Comparison of ENCODE assay signal across 26 cellular contexts in the genomic region with DNA sequence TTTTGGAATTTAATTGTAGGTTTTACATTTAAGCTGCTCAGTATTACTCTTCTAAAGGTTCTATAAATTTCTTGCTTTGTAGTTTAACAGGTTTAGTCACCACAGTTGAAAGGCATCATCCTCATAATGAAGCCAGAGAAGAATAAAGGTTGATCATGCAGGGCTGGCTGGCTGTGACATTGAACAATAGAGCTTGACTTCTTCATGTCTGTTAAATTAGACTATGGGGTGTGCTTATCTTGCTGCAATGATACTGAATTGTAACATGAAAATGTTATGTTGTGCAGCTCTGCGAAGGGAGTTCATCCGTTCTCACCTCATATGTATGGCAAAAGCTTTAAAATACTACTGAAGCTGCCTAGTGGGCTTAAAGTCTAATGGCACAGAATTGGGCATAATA.
DNase-seq lines count a peak whose midpoint lies in the region; ATAC-seq, FAIRE-seq and TF ChIP-seq lines count a peak whose summit lies in the region.
"Had no signal": no experiment of that assay in that cellular context is flagged by ENCODE, and none has a peak within 500 bp of the region (broad histone marks: within the 10 kb centered on the region; RNA-seq: fewer than 3 reads in every experiment).

No MANE protein-coding gene starts in this region.

- H3K27me3 ChIP-seq in mammary epithelial cell (ENCODE audit: insufficient read depth, low read length) (no peaks in the 10 kb centered on the region), H1 (replicated peaks in 1 of 4; ENCODE audit: control insufficient read depth in 3 of 4, extremely low read depth in 1 of 4, insufficient read depth in 3 of 4, low read length in 3 of 4) (no peaks in the 10 kb centered on the region), Karpas-422 (ENCODE audit: low read length) (no peaks in the 10 kb centered on the region)
- H3K27me3 ChIP-seq: BLaER1 treated with 17β-estradiol and CSF1 and Interleukin-3, amounts not matched to agents 10 nM and 100 nM had no signal

- no peak for TF ChIP-seq EP300 in H1 (IDR thresholded peaks at IDR 0.05; ENCODE audit: borderline replicate concordance in 1 of 2, low read depth in 2 of 2, low read length in 2 of 2)

- no peak overlapping the region for H2BK120ac ChIP-seq in H1 (replicated peaks; ENCODE audit: low read depth, low read length)

- in situ Hi-C loops in mammary epithelial cell (cut with MboI; ENCODE audit: low sequenced_read_pairs in 2 of 2), result no loop called here

- no peak overlapping the region for H2BK5ac ChIP-seq in H1 (ENCODE audit: low read depth, low read length)

- no peak overlapping the region for H4K5ac ChIP-seq in H1 (ENCODE audit: insufficient read length, low read depth, low read length)

- no peak overlapping the region for H3K56ac ChIP-seq in H1 (replicated peaks; ENCODE audit: insufficient read length, low read depth, low read length)

- H4K91ac ChIP-seq in H1 (replicated peaks; ENCODE audit: insufficient read length, low read length), result no peak overlapping the region

- intact Hi-C loops in mammary epithelial cell (cut with micrococcal nuclease) (no loop called here), MCF 10A (cut with micrococcal nuclease) (no loop called here)

- no peak overlapping the region for H2BK20ac ChIP-seq in H1 (ENCODE audit: low read length)

- H3K27ac ChIP-seq in mammary epithelial cell (ENCODE audit: insufficient read depth, low read depth, low read length), result no peak overlapping the region
- H3K27ac ChIP-seq in H1 (ENCODE audit: low read depth, low read length), result no peak overlapping the region
- H3K27ac ChIP-seq in Karpas-422 (ENCODE audit: low read length), result no peak overlapping the region
- H3K27ac ChIP-seq: 22Rv1; A549; BLaER1 treated with 17β-estradiol and CSF1 and Interleukin-3, amounts not matched to agents 10 nM and 100 nM; C4-2B had no signal

- H3K4me1 ChIP-seq in mammary epithelial cell (ENCODE audit: insufficient read depth, low read length) (no peaks in the 10 kb centered on the region), H1 (replicated peaks in 1 of 4; ENCODE audit: control insufficient read depth in 3 of 4, insufficient read depth in 4 of 4, low read length in 3 of 4) (peaks cover 0 to 7% (median 1%) of the 10 kb centered on the region in 4 experiments; a peak in 2 of 7 replicates), Karpas-422 (ENCODE audit: low read length) (peaks cover 3% of the 10 kb centered on the region; the same call in 1 of the 2 replicates)
- H3K4me1 ChIP-seq: BLaER1 treated with 17β-estradiol and CSF1 and Interleukin-3, amounts not matched to agents 10 nM and 100 nM had no signal

- no peak overlapping the region for H2BK15ac ChIP-seq in H1 (ENCODE audit: low read length)

- H4K20me1 ChIP-seq in mammary epithelial cell (ENCODE audit: insufficient read depth, low read length) (peaks cover 2% of the 10 kb centered on the region), H1 (replicated peaks in 1 of 2; ENCODE audit: control insufficient read depth in 1 of 2, insufficient read depth in 2 of 2, low read length in 2 of 2) (no peaks in the 10 kb centered on the region), Karpas-422 (ENCODE audit: insufficient read depth, low read depth, low read length) (no peaks in the 10 kb centered on the region)
- H4K20me1 ChIP-seq: BLaER1 treated with 17β-estradiol and CSF1 and Interleukin-3, amounts not matched to agents 10 nM and 100 nM had no signal

- no peak for TF ChIP-seq CTCF in mammary epithelial cell (conservative IDR thresholded peaks at IDR 0.05 in 1 of 2, IDR thresholded peaks at IDR 0.05 in 1 of 2; ENCODE audit: extremely low read depth in 1 of 2, insufficient read depth in 1 of 2, low read depth in 1 of 2, low read length in 2 of 2)
- no peak for TF ChIP-seq CTCF in MCF 10A (IDR thresholded peaks at IDR 0.05; ENCODE audit: unreplicated experiment)
- no peak for TF ChIP-seq CTCF in H1 (IDR thresholded peaks at IDR 0.05; ENCODE audit: control extremely low read depth in 1 of 3, insufficient read depth in 1 of 3, low read depth in 1 of 3, low read length in 3 of 3)

- H2AFZ ChIP-seq in mammary epithelial cell (ENCODE audit: low read depth, low read length) (no peak overlapping the region), H1 (ENCODE audit: low read length) (no peak overlapping the region), Karpas-422 (ENCODE audit: low read length) (no peak overlapping the region)

- H3K4me2 ChIP-seq in mammary epithelial cell (ENCODE audit: insufficient read depth, low read depth, low read length) (no peak overlapping the region), H1 (ENCODE audit: insufficient read depth in 1 of 2, low read depth in 2 of 2, low read length in 2 of 2) (no peak overlapping the region), Karpas-422 (ENCODE audit: low read depth, low read length, poor library complexity, severe bottlenecking) (no peak overlapping the region)
- H3K4me2 ChIP-seq: A549; BLaER1 treated with 17β-estradiol and CSF1 and Interleukin-3, amounts not matched to agents 10 nM and 100 nM had no signal

- peaks cover 6% of the 10 kb centered on the region for H3K36me3 Mint-ChIP-seq in MCF 10A (ENCODE audit: insufficient read depth, unreplicated experiment)

- H3K4me1 Mint-ChIP-seq in MCF 10A (ENCODE audit: insufficient read depth, unreplicated experiment), result no peaks in the 10 kb centered on the region
- H3K4me1 Mint-ChIP-seq: B cell; CD8-positive, alpha-beta memory T cell had no signal

- no peak overlapping the region for H2AK5ac ChIP-seq in H1 (ENCODE audit: low read depth, low read length)

- no peak for DNase-seq in mammary epithelial cell
- no peak for DNase-seq in MCF 10A (ENCODE audit: unreplicated experiment)
- no peak for DNase-seq in H1 (ENCODE audit: low read depth in 1 of 2, low spot score in 2 of 2)
- DNase-seq in putamen (ENCODE audit: low spot score), result peak; percentile 45
- DNase-seq in Karpas-422, result no peak
- DNase-seq: AML-193; CD4-positive, alpha-beta memory T cell; CD4-positive, CD25-positive, alpha-beta regulatory T cell; CD8-positive, alpha-beta memory T cell; COR-L47; DMS 273 treated with DMSO at 0.1 percent for 48 hours; DMS153; DMS53; DMS79; DND-41; EL; GDM1 had no signal

- H3K9ac ChIP-seq in mammary epithelial cell (ENCODE audit: insufficient read depth, low read length) (no peak overlapping the region), H1 (replicated peaks in 1 of 4; ENCODE audit: extremely low read depth in 1 of 4, low read depth in 3 of 4, low read length in 3 of 4) (no peak overlapping the region), Karpas-422 (ENCODE audit: low read length) (no peak overlapping the region)
- H3K9ac ChIP-seq: BLaER1 treated with 17β-estradiol and CSF1 and Interleukin-3, amounts not matched to agents 10 nM and 100 nM had no signal

- H3K27ac Mint-ChIP-seq in MCF 10A (ENCODE audit: low read depth, unreplicated experiment), result no peak overlapping the region
- H3K27ac Mint-ChIP-seq: B cell; CD4-positive, alpha-beta memory T cell; CD4-positive, CD25-positive, alpha-beta regulatory T cell; CD8-positive, alpha-beta memory T cell had no signal

- H2BK12ac ChIP-seq in H1 (ENCODE audit: low read depth, low read length), result no peak overlapping the region

- H3K18ac ChIP-seq in H1 (ENCODE audit: extremely low read depth, low read length), result no peak overlapping the region

- no peaks in the 10 kb centered on the region for H3K9me2 ChIP-seq in Karpas-422 (replicated peaks; ENCODE audit: insufficient read depth, low read length)

- H3K4ac ChIP-seq in H1 (replicated peaks; ENCODE audit: insufficient read length, low read depth, low read length), result no peak overlapping the region

- FAIRE-seq in H1 (lab: Jason Lieb, UNC), result no peak
- FAIRE-seq: A549, GM12878, GM12892, GM18507 had no signal

- H3K4me3 Mint-ChIP-seq in MCF 10A (ENCODE audit: unreplicated experiment), result no peak overlapping the region
- H3K4me3 Mint-ChIP-seq: B cell; CD4-positive, alpha-beta memory T cell; CD4-positive, CD25-positive, alpha-beta regulatory T cell; CD8-positive, alpha-beta memory T cell had no signal

- TF ChIP-seq POLR2A in H1 (IDR thresholded peaks at IDR 0.05; ENCODE audit: control extremely low read depth in 1 of 2, low read depth in 2 of 2, low read length in 2 of 2), result peak in 1 of 2 experiments; percentile 53; a peak in 1 of 3 replicates

- H3K79me1 ChIP-seq in H1 (ENCODE audit: low read depth, low read length), result no peaks in the 10 kb centered on the region

- H3K36me3 ChIP-seq in mammary epithelial cell (ENCODE audit: insufficient read depth, low read length) (no peaks in the 10 kb centered on the region), H1 (ENCODE audit: control insufficient read depth in 2 of 4, insufficient read depth in 4 of 4, low read length in 3 of 4) (peaks cover 0 to 8% (median 4%) of the 10 kb centered on the region in 4 experiments; a peak in 4 of 8 replicates), Karpas-422 (ENCODE audit: insufficient read depth, low read length) (no peaks in the 10 kb centered on the region)

- H4K8ac ChIP-seq in H1 (ENCODE audit: extremely low read depth, insufficient read depth, low read length), result no peak overlapping the region

- POLR2A ChIA-PET in MCF 10A (lab: Yijun Ruan, JAX), result no interaction called here
- POLR2A ChIA-PET in H1 (lab: Charles Lee; ENCODE audit: partially characterized antibody), result interaction anchor here (1.1 to 1.8 kb wide), 2 partner anchors 15 to 16 kb away, joined by 3 to 4 read pairs; no protein-coding TSS in a partner anchor

- H3K4me3 ChIP-seq in mammary epithelial cell (replicated peaks in 1 of 3; ENCODE audit: insufficient read depth in 1 of 3, low read depth in 2 of 3, low read length in 3 of 3), result no peak overlapping the region
- no peak overlapping the region for H3K4me3 ChIP-seq in H1 (ENCODE audit: extremely low read depth in 1 of 4, insufficient read depth in 2 of 4, low read depth in 3 of 4, low read length in 4 of 4)
- H3K4me3 ChIP-seq in Karpas-422 (ENCODE audit: low read length), result no peak overlapping the region
- H3K4me3 ChIP-seq: A549; BLaER1 treated with 17β-estradiol and CSF1 and Interleukin-3, amounts not matched to agents 10 nM and 100 nM; GM12878 had no signal

- WGBS in mammary epithelial cell (ENCODE audit: low coverage, missing lambda C conversion rate), result 100% methylated on average over 2 of the region's 2 CpGs
- 98% methylated on average over 2 of the region's 2 CpGs; no CpG with 5 or more reads in 1 of the 2 experiments for WGBS in H1 (ENCODE audit: extremely low coverage in 1 of 2, insufficient coverage in 1 of 2, insufficient read length in 1 of 2, insufficient replicate concordance in 2 of 2, low coverage in 1 of 2, low lambda C conversion rate in 2 of 2, missing lambda C conversion rate in 1 of 2), 2 experiments

- CTCF ChIA-PET in mammary epithelial cell (lab: Charles Lee; ENCODE audit: low non-redundant PET) (no interaction called here), MCF 10A (lab: Yijun Ruan, JAX) (interaction anchor here (0.6 to 1.9 kb wide), 4 partner anchors 11 to 513 kb away, joined by 3 to 8 read pairs (median 6); no protein-coding TSS in a partner anchor), H1 (lab: Charles Lee; ENCODE audit: partially characterized antibody) (interaction anchor here (1.6 to 2.9 kb wide), 3 partner anchors 12 to 36 kb away, joined by 3 to 12 read pairs (median 8); no protein-coding TSS in a partner anchor)

- no peaks in the 10 kb centered on the region for H3K9me3 Mint-ChIP-seq in MCF 10A (ENCODE audit: unreplicated experiment)

- dilution Hi-C loops in mammary epithelial cell (cut with HindIII; ENCODE audit: low sequenced_read_pairs), result loop anchor here (10.0 kb wide), 1 partner anchor 49 kb away; no protein-coding TSS in a partner anchor

- TF ChIP-seq RAD21 in H1 (IDR thresholded peaks at IDR 0.05 in 1 of 2, conservative IDR thresholded peaks at IDR 0.05 in 1 of 2; ENCODE audit: low read depth in 2 of 2, low read length in 2 of 2), result no peak

- no peaks in the 10 kb centered on the region for H3K27me3 Mint-ChIP-seq in MCF 10A (ENCODE audit: insufficient read depth, unreplicated experiment)
- H3K27me3 Mint-ChIP-seq: B cell; CD4-positive, alpha-beta memory T cell; CD4-positive, CD25-positive, alpha-beta regulatory T cell; CD8-positive, alpha-beta memory T cell had no signal

- no peak for ATAC-seq in esophagus mucosa
- ATAC-seq: A549, GM12878 had no signal

- H3K14ac ChIP-seq in H1 (ENCODE audit: insufficient read length), result no peak overlapping the region

- H3K9me3 ChIP-seq in mammary epithelial cell (replicated peaks; ENCODE audit: insufficient read depth, low read length), result no peaks in the 10 kb centered on the region
- peaks cover 4 to 8% of the 10 kb centered on the region in 2 experiments; a peak in 2 of 4 replicates for H3K9me3 ChIP-seq in H1 (ENCODE audit: insufficient read depth in 2 of 2, low read depth in 1 of 2, low read length in 1 of 2)
- no peaks in the 10 kb centered on the region for H3K9me3 ChIP-seq in Karpas-422 (ENCODE audit: low read length)
- H3K9me3 ChIP-seq: A549 had no signal

- no peak overlapping the region for H3K23ac ChIP-seq in H1 (ENCODE audit: insufficient read length)

- TSS peak; percentile 70 for BruUV-seq in mammary epithelial cell (replicated peaks; lab: Mats Ljungman, UMichigan)
- BruUV-seq in MCF 10A (replicated peaks; lab: Mats Ljungman, UMichigan), result no TSS peak

- H3K79me2 ChIP-seq in mammary epithelial cell (ENCODE audit: insufficient read depth, low read length) (no peaks in the 10 kb centered on the region), H1 (ENCODE audit: control insufficient read depth in 1 of 2, insufficient read depth in 2 of 2, low read length in 2 of 2) (no peaks in the 10 kb centered on the region), Karpas-422 (ENCODE audit: low read length) (no peaks in the 10 kb centered on the region)

- H3K23me2 ChIP-seq in H1 (ENCODE audit: low read depth, low read length), result no peaks in the 10 kb centered on the region
